ENCODE assay signal across 21 cellular contexts in genomic region chr7:107109955-107110354, GRCh38.
"Had no signal": no experiment of that assay in that cellular context is flagged by ENCODE, and none has a peak within 500 bp of the region (broad histone marks: within the 10 kb centered on the region; RNA-seq: fewer than 3 reads in every experiment).

No MANE protein-coding gene starts in this region.

- H3K36me3 ChIP-seq: colonic mucosa, esophagus squamous epithelium, gastrocnemius medialis, heart right ventricle, left lung, lower lobe of right lung had no signal

- H3K4me3 ChIP-seq: colonic mucosa, esophagus squamous epithelium, gastrocnemius medialis, heart right ventricle, left lung, lower lobe of right lung had no signal

- DNase-seq: colonic mucosa; cortex of kidney; effector CD8-positive, alpha-beta T cell; esophagus squamous epithelium; foreskin fibroblast; foreskin melanocyte; gastrocnemius medialis; glutamatergic neuron; head of caudate nucleus; heart right ventricle; hippocampal formation; left cardiac atrium; left lung; left ventricle myocardium superior; lower lobe of right lung; mesendoderm; midbrain; naive thymus-derived CD4-positive, alpha-beta T cell had no signal

- H3K9me3 ChIP-seq: colonic mucosa, esophagus squamous epithelium, gastrocnemius medialis, heart right ventricle, left lung, lower lobe of right lung had no signal

- H3K4me1 ChIP-seq: colonic mucosa, esophagus squamous epithelium, gastrocnemius medialis, left lung, lower lobe of right lung had no signal

- H3K27ac ChIP-seq: colonic mucosa, esophagus squamous epithelium, gastrocnemius medialis, heart right ventricle, left lung, lower lobe of right lung had no signal

- H3K27me3 ChIP-seq: colonic mucosa, esophagus squamous epithelium, gastrocnemius medialis, heart right ventricle, left lung had no signal

- FAIRE-seq: endothelial cell of umbilical vein, islet of Langerhans, keratinocyte had no signal
